Comparison of ENCODE assay signal across 18 cellular contexts in the genomic region with DNA sequence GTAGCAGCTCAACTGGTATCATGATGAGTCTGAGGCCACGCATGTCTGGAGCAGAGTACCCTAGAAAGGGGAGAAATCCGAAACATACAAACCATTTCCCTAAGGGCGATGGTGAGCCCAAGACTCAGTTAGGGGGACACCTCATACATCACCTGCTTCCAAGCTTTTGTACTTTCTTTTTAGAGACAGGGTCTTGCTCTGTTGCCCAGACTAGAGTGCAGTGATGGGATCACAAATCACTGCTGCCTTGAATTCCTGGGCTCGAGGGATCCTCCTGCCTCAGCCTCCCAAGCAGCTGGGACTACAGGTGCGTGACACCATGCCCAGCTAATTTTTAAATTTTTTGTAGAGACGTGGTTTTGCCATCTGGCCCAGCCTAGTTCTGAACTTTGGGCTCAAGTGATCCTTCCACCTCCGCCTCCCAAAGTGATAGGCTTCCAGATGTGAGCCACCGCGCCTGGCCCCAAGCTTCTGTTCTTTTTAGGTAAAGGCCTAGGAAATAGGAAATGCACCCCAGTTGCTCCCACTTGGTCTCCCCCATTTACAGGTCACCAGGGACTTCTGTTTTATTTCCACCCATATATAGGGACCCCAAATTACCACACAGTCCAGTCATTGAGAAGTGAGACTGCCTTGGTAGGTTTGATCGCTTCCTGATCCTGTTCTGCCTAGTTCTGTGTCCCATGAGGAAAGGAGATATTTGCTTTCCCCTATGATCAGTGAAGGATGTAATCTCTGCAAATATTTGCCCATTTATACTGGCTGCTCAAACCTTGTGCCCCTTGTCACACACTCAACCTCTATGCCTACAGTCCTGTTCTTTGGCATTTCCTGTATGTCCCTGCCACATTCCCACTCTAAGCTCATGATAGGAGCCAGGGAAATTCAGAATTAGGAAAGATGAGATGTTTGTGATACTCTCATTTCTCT. TPM values are rescaled to one million over a fixed set of nuclear protein-coding genes. Genes with fewer than 3 reads are reported as not detected.
DNase-seq lines count a peak whose midpoint lies in the region; ATAC-seq, FAIRE-seq and TF ChIP-seq lines count a peak whose summit lies in the region.
"Had no signal": no experiment of that assay in that cellular context is flagged by ENCODE, and none has a peak within 500 bp of the region (broad histone marks: within the 10 kb centered on the region; RNA-seq: fewer than 3 reads in every experiment).

Gene APOF (minus strand): TSS at position 728 of the 930 bp plus-strand sequence. CDS start 112 bp downstream, at position 616.

- H3K36me3 ChIP-seq in Loucy (ENCODE audit: insufficient read depth, low read length) (no peaks in the 10 kb centered on the region), astrocyte (ENCODE audit: insufficient read depth, low read length) (no peaks in the 10 kb centered on the region)
- no peaks in the 10 kb centered on the region for H3K36me3 ChIP-seq in effector memory CD4-positive, alpha-beta T cell (ENCODE audit: control insufficient read depth, insufficient read depth, low read length)
- H3K36me3 ChIP-seq: thoracic aorta had no signal

- no peaks in the 10 kb centered on the region for H4K20me1 ChIP-seq in Loucy (ENCODE audit: insufficient read depth, low read length, poor library complexity, severe bottlenecking)
- H4K20me1 ChIP-seq in astrocyte (ENCODE audit: insufficient read depth, low read length): peaks cover 6% of the 10 kb centered on the region

- no peak for FAIRE-seq in astrocyte (lab: Jason Lieb, UNC)
- FAIRE-seq: A549, D721Med had no signal

- no peak for ATAC-seq in HG02885 (IDR thresholded peaks at IDR 0.05; ENCODE audit: poor library complexity, unreplicated experiment)
- ATAC-seq in Right ventricle myocardium inferior: no peak
- ATAC-seq: A549 had no signal

- intact Hi-C loops in Right ventricle myocardium inferior (cut with DNase I): loop anchor here (5.0 kb wide), 1 partner anchor 85 kb away; the partner anchor contains the start of gene TIMELESS

- no peaks in the 10 kb centered on the region for H3K9me3 Mint-ChIP-seq in T-helper 2 cell treated with Interferon-gamma antibody and Interleukin-4, amounts not matched to agents 5 μg/mL and 100 μg/mL, for 36 hours
- H3K9me3 Mint-ChIP-seq in astrocyte (ENCODE audit: unreplicated experiment) (no peaks in the 10 kb centered on the region), neural crest cell (no peaks in the 10 kb centered on the region)
- H3K9me3 Mint-ChIP-seq: dendritic cell treated with granulocyte-macrophage colony-stimulating factor and Interleukin-4, amounts not matched to agents 40 ng/mL and 50 ng/mL, for 4 days had no signal

- H2AFZ ChIP-seq in Loucy (ENCODE audit: low read length): no peak within 1 kb of the TSS
- H2AFZ ChIP-seq in astrocyte (ENCODE audit: low read depth, low read length): no peak within 1 kb of the TSS

- H3K4me1 ChIP-seq in Loucy (ENCODE audit: insufficient read depth, low read length, poor library complexity, severe bottlenecking) (peaks cover 15% of the 10 kb centered on the region), astrocyte (ENCODE audit: insufficient read depth, low read length) (peaks cover 11% of the 10 kb centered on the region)
- H3K4me1 ChIP-seq in effector memory CD4-positive, alpha-beta T cell (ENCODE audit: control insufficient read depth, insufficient read depth, low read length, poor library complexity, severe bottlenecking): peaks cover 12% of the 10 kb centered on the region

- H3K9ac ChIP-seq in Loucy (ENCODE audit: low read depth, low read length, poor library complexity, severe bottlenecking) (no peak within 1 kb of the TSS), astrocyte (ENCODE audit: low read length) (no peak within 1 kb of the TSS)

- peak within 1 kb of the TSS; percentile 85 for H3K4me2 ChIP-seq in Loucy (ENCODE audit: low read depth, low read length, poor library complexity, severe bottlenecking)
- H3K4me2 ChIP-seq in astrocyte (ENCODE audit: low read length): no peak within 1 kb of the TSS

- H3K79me2 ChIP-seq in Loucy (ENCODE audit: insufficient read depth, low read length) (peaks cover 21% of the 10 kb centered on the region), astrocyte (ENCODE audit: insufficient read depth, low read length) (peaks cover 24% of the 10 kb centered on the region)

- H3K4me3 Mint-ChIP-seq in T-helper 2 cell treated with Interferon-gamma antibody and Interleukin-4, amounts not matched to agents 5 μg/mL and 100 μg/mL, for 36 hours: peak within 1 kb of the TSS; percentile 96
- H3K4me3 Mint-ChIP-seq in astrocyte (ENCODE audit: unreplicated experiment) (peak within 1 kb of the TSS; percentile 70), neural crest cell (peak within 1 kb of the TSS; percentile 96)
- H3K4me3 Mint-ChIP-seq: dendritic cell treated with granulocyte-macrophage colony-stimulating factor and Interleukin-4, amounts not matched to agents 40 ng/mL and 50 ng/mL, for 4 days had no signal

- H3K9me2 ChIP-seq in Loucy (replicated peaks; ENCODE audit: low read depth, low read length): no peaks in the 10 kb centered on the region

- H3K4me1 Mint-ChIP-seq in T-helper 2 cell treated with Interferon-gamma antibody and Interleukin-4, amounts not matched to agents 5 μg/mL and 100 μg/mL, for 36 hours (ENCODE audit: low read depth): peaks cover 23% of the 10 kb centered on the region
- H3K4me1 Mint-ChIP-seq in astrocyte (ENCODE audit: low read depth, unreplicated experiment) (peaks cover 3% of the 10 kb centered on the region), neural crest cell (peaks cover 19% of the 10 kb centered on the region)

- no peaks in the 10 kb centered on the region for H3K27me3 Mint-ChIP-seq in T-helper 2 cell treated with Interferon-gamma antibody and Interleukin-4, amounts not matched to agents 5 μg/mL and 100 μg/mL, for 36 hours (ENCODE audit: low read depth)
- H3K27me3 Mint-ChIP-seq in astrocyte (ENCODE audit: low read depth, unreplicated experiment) (no peaks in the 10 kb centered on the region), neural crest cell (ENCODE audit: low read depth) (peaks cover 13% of the 10 kb centered on the region)
- H3K27me3 Mint-ChIP-seq: dendritic cell treated with granulocyte-macrophage colony-stimulating factor and Interleukin-4, amounts not matched to agents 40 ng/mL and 50 ng/mL, for 4 days had no signal

- H3K9me3 ChIP-seq in Loucy (ENCODE audit: insufficient read depth, low read depth, low read length) (no peaks in the 10 kb centered on the region), astrocyte (ENCODE audit: insufficient read depth, low read depth, low read length) (no peaks in the 10 kb centered on the region)
- no peaks in the 10 kb centered on the region for H3K9me3 ChIP-seq in effector memory CD4-positive, alpha-beta T cell (ENCODE audit: control insufficient read depth, low read length)
- H3K9me3 ChIP-seq: A549, thoracic aorta had no signal

- peaks cover 5% of the 10 kb centered on the region for H3K36me3 Mint-ChIP-seq in T-helper 2 cell treated with Interferon-gamma antibody and Interleukin-4, amounts not matched to agents 5 μg/mL and 100 μg/mL, for 36 hours (ENCODE audit: low read depth)
- H3K36me3 Mint-ChIP-seq in astrocyte (ENCODE audit: low read depth, unreplicated experiment) (no peaks in the 10 kb centered on the region), neural crest cell (ENCODE audit: low read depth) (no peaks in the 10 kb centered on the region)

- no peaks in the 10 kb centered on the region for H3F3A ChIP-seq in Loucy (ENCODE audit: low read depth)

- DNase-seq in T-helper 2 cell treated with Interferon-gamma antibody and Interleukin-4, amounts not matched to agents 5 μg/mL and 100 μg/mL, for 36 hours (ENCODE audit: low spot score): no peak
- DNase-seq in T-helper 2 cell (no peak), astrocyte (ENCODE audit: low read depth) (no peak), neural crest cell (ENCODE audit: low read depth, low spot score) (no peak), Right ventricle myocardium inferior (ENCODE audit: missing footprints) (no peak)
- no peak for DNase-seq in effector memory CD4-positive, alpha-beta T cell
- DNase-seq: aorta, mesenchymal stem cell, NCI-H1048, NCI-H226, posterior cingulate gyrus, SW 1271 had no signal

- peak within 1 kb of the TSS; percentile 36 for H3K27ac Mint-ChIP-seq in T-helper 2 cell treated with Interferon-gamma antibody and Interleukin-4, amounts not matched to agents 5 μg/mL and 100 μg/mL, for 36 hours
- H3K27ac Mint-ChIP-seq in astrocyte (ENCODE audit: unreplicated experiment) (no peak within 1 kb of the TSS), neural crest cell (ENCODE audit: unreplicated experiment) (no peak within 1 kb of the TSS)

- TF ChIP-seq CTCF in Loucy (conservative IDR thresholded peaks at IDR 0.05; ENCODE audit: low read length) (no peak), astrocyte (IDR thresholded peaks at IDR 0.05; ENCODE audit: insufficient read depth, low read depth, low read length) (no peak), neural crest cell (conservative IDR thresholded peaks at IDR 0.05) (no peak)

- H3K27ac ChIP-seq in astrocyte (ENCODE audit: low read depth, low read length): no peak within 1 kb of the TSS
- H3K27ac ChIP-seq in effector memory CD4-positive, alpha-beta T cell (ENCODE audit: insufficient read depth, low read length, poor library complexity, severe bottlenecking): no peak within 1 kb of the TSS
- H3K27ac ChIP-seq: thoracic aorta had no signal

- H3K27me3 ChIP-seq in Loucy (ENCODE audit: insufficient read depth, low read length, poor library complexity, severe bottlenecking) (no peaks in the 10 kb centered on the region), astrocyte (ENCODE audit: insufficient read depth, low read length) (no peaks in the 10 kb centered on the region)
- no peaks in the 10 kb centered on the region for H3K27me3 ChIP-seq in effector memory CD4-positive, alpha-beta T cell (replicated peaks; ENCODE audit: control insufficient read depth, insufficient read depth, low read length, poor library complexity, severe bottlenecking)

- H3K4me3 ChIP-seq in Loucy (ENCODE audit: low read length, poor library complexity, severe bottlenecking) (no peak within 1 kb of the TSS), astrocyte (ENCODE audit: insufficient read depth, low read depth, low read length) (no peak within 1 kb of the TSS)
- no peak within 1 kb of the TSS for H3K4me3 ChIP-seq in effector memory CD4-positive, alpha-beta T cell (ENCODE audit: insufficient read depth, low read depth, low read length, poor library complexity, severe bottlenecking)
- H3K4me3 ChIP-seq: A549, thoracic aorta had no signal

RNA-seq across cellular contexts. Expression of gene APOF, which starts in this region (rescaled TPM):
- total RNA-seq in astrocyte (not detected in 2 replicates), neural crest cell (not detected in 2 replicates), Right ventricle myocardium inferior (not detected)
- total RNA-seq: aorta, thoracic aorta had no signal
